Comparison of ENCODE assay signal across 1 cellular context in the genomic region with DNA sequence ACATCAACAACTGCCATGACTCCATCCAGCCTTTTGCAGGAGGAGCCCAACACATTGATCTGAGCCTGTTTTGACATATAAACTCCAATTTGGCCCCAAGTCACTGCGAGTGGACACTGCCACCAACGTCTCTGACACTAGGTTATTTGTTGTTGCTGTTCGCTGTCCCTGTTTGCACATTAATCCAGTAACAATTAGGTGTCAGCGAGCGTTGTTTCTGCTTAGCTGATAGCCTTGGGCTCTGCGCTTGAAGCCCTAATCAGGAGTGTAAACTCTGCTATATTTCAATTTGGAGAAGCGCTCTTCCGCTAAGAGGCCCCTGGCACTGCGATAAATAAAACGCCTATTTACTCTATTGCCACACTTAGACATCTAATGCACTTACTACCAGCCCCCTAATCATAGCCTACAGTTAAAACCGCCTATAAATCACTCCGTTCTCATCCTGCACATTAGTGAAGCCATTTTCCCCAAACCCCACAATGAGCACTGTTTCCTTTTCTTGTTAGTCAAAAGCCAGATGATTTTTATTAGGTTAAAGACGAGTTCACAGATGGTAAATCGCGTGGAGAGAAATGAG.
TF ChIP-seq lines count a peak whose summit lies in the region.

No MANE protein-coding gene starts in this region.

TF ChIP-seq in WTC11, 78 proteins besides CTCF, POLR2A, EP300 and RAD21 (continued from another document):
- TF ChIP-seq TP53 (CRISPR knock-in tag; IDR thresholded peaks at IDR 0.05): no peak
